Comparison of ENCODE assay signal across 17 cellular contexts in the genomic region with DNA sequence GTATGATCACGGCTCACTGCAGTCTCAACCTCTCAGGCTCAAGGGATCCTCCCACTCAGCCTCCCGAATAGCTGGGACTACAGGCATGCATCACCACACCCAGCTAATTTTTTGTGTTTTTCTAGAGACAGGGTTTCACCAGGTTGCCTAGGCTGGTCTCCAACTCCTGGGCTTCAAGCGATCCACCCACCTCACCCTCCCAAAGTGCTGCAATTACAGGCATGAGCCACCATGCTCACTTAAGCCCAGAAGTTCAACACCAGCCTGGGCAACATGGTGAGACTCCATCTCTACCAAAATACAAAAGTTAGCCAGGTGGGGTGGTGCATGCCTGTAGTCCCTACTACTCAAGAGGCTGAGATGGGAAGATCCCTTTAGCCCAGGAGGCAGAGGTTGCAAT.
"Had no signal": no experiment of that assay in that cellular context is flagged by ENCODE, and none has a peak within 500 bp of the region (broad histone marks: within the 10 kb centered on the region; RNA-seq: fewer than 3 reads in every experiment).

No MANE protein-coding gene starts in this region.

- ATAC-seq: activated T-cell treated with anti-CD3 and anti-CD28 coated beads, Interleukin-2, amount 50 U/mL, for 4 hours; natural killer cell treated with Interleukin-12 subunit alpha and Interleukin-12 subunit beta and Interleukin-15 and Interleukin-18, amount 100 ng/mL, for 72 hours; right cardiac atrium; stimulated activated effector memory CD8-positive, alpha-beta T cell treated with anti-CD3 and anti-CD28 coated beads, Interleukin-12 subunit alpha, Interleukin-12 subunit beta, amount 100 ng/mL, for 72 hours had no signal

- DNase-seq: activated CD4-positive, alpha-beta T cell treated with anti-CD3 and anti-CD28 coated beads, Interleukin-2, amount 50 U/mL, for 4 hours; activated effector memory CD4-positive, alpha-beta T cell treated with anti-CD3 and anti-CD28 coated beads, Interleukin-2, amount 50 U/mL, for 16 hours; activated T-cell treated with anti-CD3 and anti-CD28 coated beads, Interleukin-2, amount 50 U/mL, for 4 hours; dermis blood vessel endothelial cell; hypothalamus; immature natural killer cell; left ventricle myocardium inferior; nucleus accumbens; right cardiac atrium; small intestine; T-helper 1 cell; upper lobe of left lung had no signal

- H3K9me3 ChIP-seq: upper lobe of left lung had no signal

- H3K4me3 Mint-ChIP-seq: activated naive CD8-positive, alpha-beta T cell; activated T-cell treated with anti-CD3 and anti-CD28 coated beads, Interleukin-2, amount 50 U/mL, for 4 hours; immature natural killer cell; memory B cell; natural killer cell treated with Interleukin-12 subunit alpha and Interleukin-12 subunit beta and Interleukin-15 and Interleukin-18, amount 100 ng/mL, for 72 hours; stimulated activated effector memory CD8-positive, alpha-beta T cell treated with anti-CD3 and anti-CD28 coated beads, Interleukin-12 subunit alpha, Interleukin-12 subunit beta, amount 100 ng/mL, for 72 hours had no signal

- H3K27me3 Mint-ChIP-seq: activated naive CD8-positive, alpha-beta T cell; memory B cell; natural killer cell treated with Interleukin-12 subunit alpha and Interleukin-12 subunit beta and Interleukin-15 and Interleukin-18, amount 100 ng/mL, for 72 hours; progenitor cell of endocrine pancreas had no signal

- H3K27ac Mint-ChIP-seq: activated naive CD8-positive, alpha-beta T cell; memory B cell; natural killer cell treated with Interleukin-12 subunit alpha and Interleukin-12 subunit beta and Interleukin-15 and Interleukin-18, amount 100 ng/mL, for 72 hours; progenitor cell of endocrine pancreas; stimulated activated effector memory CD8-positive, alpha-beta T cell treated with anti-CD3 and anti-CD28 coated beads, Interleukin-12 subunit alpha, Interleukin-12 subunit beta, amount 100 ng/mL, for 72 hours had no signal

- H3K27me3 ChIP-seq: upper lobe of left lung had no signal

- H3K27ac ChIP-seq: left ventricle myocardium inferior, upper lobe of left lung had no signal

- H3K4me3 ChIP-seq: left ventricle myocardium inferior, upper lobe of left lung had no signal

- H3K9me3 Mint-ChIP-seq: immature natural killer cell; natural killer cell treated with Interleukin-12 subunit alpha and Interleukin-12 subunit beta and Interleukin-15 and Interleukin-18, amount 100 ng/mL, for 72 hours; stimulated activated effector memory CD8-positive, alpha-beta T cell treated with anti-CD3 and anti-CD28 coated beads, Interleukin-12 subunit alpha, Interleukin-12 subunit beta, amount 100 ng/mL, for 72 hours had no signal
